10 cellular contexts compared by ENCODE assay signal in genomic region chr4:114378306-114378903, GRCh38.
A peak's percentile ranks its signal among the peaks of the same experiment; 100 is the strongest.
DNase-seq lines count a peak whose midpoint lies in the region; ATAC-seq and TF ChIP-seq lines count a peak whose summit lies in the region.
"Had no signal": no experiment of that assay in that cellular context is flagged by ENCODE, and none has a peak within 500 bp of the region (broad histone marks: within the 10 kb centered on the region; RNA-seq: fewer than 3 reads in every experiment).

No MANE protein-coding gene starts in this region.

- TF ChIP-seq RAD21 in IMR-90 (IDR thresholded peaks at IDR 0.05; ENCODE audit: low read length): peak; percentile 91

- H3K4me1 ChIP-seq in BE2C: no peaks in the 10 kb centered on the region
- H3K4me1 ChIP-seq in IMR-90 (ENCODE audit: control insufficient read depth, insufficient read depth, low read length): peaks cover 4% of the 10 kb centered on the region; the same call in 1 of the 2 replicates

- no peak overlapping the region for H2BK20ac ChIP-seq in IMR-90 (ENCODE audit: low read depth, low read length)

- no peak overlapping the region for H2AK5ac ChIP-seq in IMR-90 (ENCODE audit: low read depth, low read length)

- TF ChIP-seq CTCF in BE2C (IDR thresholded peaks at IDR 0.05; ENCODE audit: low read depth, low read length): peak; percentile 19; the same call in 1 of the 2 replicates
- peak; percentile 86 for TF ChIP-seq CTCF in IMR-90 (conservative IDR thresholded peaks at IDR 0.05; ENCODE audit: low read depth, low read length)
- TF ChIP-seq CTCF in brain (conservative IDR thresholded peaks at IDR 0.05): peak; percentile 69 to 72

- no peaks in the 10 kb centered on the region for H3K4me1 Mint-ChIP-seq in brain

- no peaks in the 10 kb centered on the region for H3K9me3 ChIP-seq in BE2C
- no peaks in the 10 kb centered on the region for H3K9me3 ChIP-seq in IMR-90 (ENCODE audit: control insufficient read depth, insufficient read depth, low read length)
- H3K9me3 ChIP-seq: thoracic aorta had no signal

- no peak overlapping the region for H3K4me3 Mint-ChIP-seq in brain
- H3K4me3 Mint-ChIP-seq: activated naive CD8-positive, alpha-beta T cell had no signal

- H3K56ac ChIP-seq in IMR-90 (ENCODE audit: extremely low read depth, insufficient read depth, low read length): no peak overlapping the region

- intact Hi-C loops in IMR-90 (cut with micrococcal nuclease): loop anchor here (1.0 to 10.0 kb wide), 4 partner anchors 401 to 598 kb away; no protein-coding TSS in a partner anchor

- TF ChIP-seq POLR2A in IMR-90 (IDR thresholded peaks at IDR 0.05; ENCODE audit: low read depth, low read length): no peak

- peaks cover 4% of the 10 kb centered on the region for H3K27me3 Mint-ChIP-seq in brain

- H2BK120ac ChIP-seq in IMR-90 (ENCODE audit: low read depth, low read length): no peak overlapping the region

- H2AK9ac ChIP-seq in IMR-90 (replicated peaks; ENCODE audit: low read depth, low read length, poor library complexity): no peak overlapping the region

- no peak overlapping the region for H3K27ac ChIP-seq in IMR-90 (ENCODE audit: insufficient read depth, low read length)
- H3K27ac ChIP-seq: thoracic aorta had no signal

- peak; percentile 77 for ATAC-seq in IMR-90 (ENCODE audit: low read depth)
- no peak for ATAC-seq in HG03354 (IDR thresholded peaks at IDR 0.05; ENCODE audit: poor library complexity, severe bottlenecking, unreplicated experiment)
- ATAC-seq in GM21737 (IDR thresholded peaks at IDR 0.05; ENCODE audit: unreplicated experiment): no peak

- no peak overlapping the region for H3K23ac ChIP-seq in IMR-90 (ENCODE audit: low read depth, low read length)

- H4K5ac ChIP-seq in IMR-90 (ENCODE audit: low read depth, low read length): no peak overlapping the region

- no CpG with 5 or more reads among the region's 4 CpGs for WGBS in IMR-90 (ENCODE audit: extremely low coverage in 2 of 2, insufficient read length in 1 of 2), 2 experiments

- H3K4me2 ChIP-seq in IMR-90 (ENCODE audit: low read depth, low read length): no peak overlapping the region

- H3K18ac ChIP-seq in IMR-90 (ENCODE audit: low read depth, low read length): no peak overlapping the region

- DNase-seq in BE2C: no peak
- DNase-seq in IMR-90: peak; percentile 65
- DNase-seq in kidney tubule cell (ENCODE audit: low spot score): peak; percentile 56
- DNase-seq in stimulated activated naive CD4-positive, alpha-beta T cell (lab: John Stamatoyannopoulos, UW): no peak
- DNase-seq in activated CD8-positive, alpha-beta memory T cell treated with anti-CD3 and anti-CD28 coated beads, Interleukin-2, amount 50 U/mL, for 48 hours: no peak

- H3K36me3 ChIP-seq in BE2C: no peaks in the 10 kb centered on the region
- H3K36me3 ChIP-seq in IMR-90 (ENCODE audit: control insufficient read depth, insufficient read depth, low read length): no peaks in the 10 kb centered on the region
- H3K36me3 ChIP-seq: thoracic aorta had no signal

- H3K79me1 ChIP-seq in IMR-90 (ENCODE audit: low read depth in 1 of 2, low read length in 2 of 2): no peaks in the 10 kb centered on the region

- H3K27me3 ChIP-seq in BE2C (no peaks in the 10 kb centered on the region), IMR-90 (ENCODE audit: control insufficient read depth, insufficient read depth, low read length) (no peaks in the 10 kb centered on the region)

- peaks cover 12% of the 10 kb centered on the region for H3K9me1 ChIP-seq in IMR-90 (ENCODE audit: insufficient read depth, low read length)

- H4K8ac ChIP-seq in IMR-90 (ENCODE audit: low read depth in 2 of 2, low read length in 2 of 2): peak overlapping the region in 1 of 2 experiments; percentile 37; a peak in 1 of 4 replicates

- H3K27ac Mint-ChIP-seq in brain: no peak overlapping the region
- H3K27ac Mint-ChIP-seq: activated naive CD8-positive, alpha-beta T cell had no signal

- H4K20me1 ChIP-seq in IMR-90 (ENCODE audit: insufficient read depth, low read length): no peaks in the 10 kb centered on the region

- no peak overlapping the region for H3K4ac ChIP-seq in IMR-90 (ENCODE audit: low read depth, low read length)

- H3K14ac ChIP-seq in IMR-90 (replicated peaks; ENCODE audit: low read depth, low read length): no peak overlapping the region

- H4K91ac ChIP-seq in IMR-90 (ENCODE audit: insufficient read depth, low read depth, low read length): no peak overlapping the region

- H3K36me3 Mint-ChIP-seq in brain: no peaks in the 10 kb centered on the region
- H3K36me3 Mint-ChIP-seq: activated naive CD8-positive, alpha-beta T cell had no signal

- no peak overlapping the region for H2BK5ac ChIP-seq in IMR-90 (ENCODE audit: low read depth, low read length, poor library complexity, severe bottlenecking)

- H3K9me3 Mint-ChIP-seq in brain: no peaks in the 10 kb centered on the region

- dilution Hi-C loops in IMR-90 (cut with HindIII; ENCODE audit: low sequenced_read_pairs, unreplicated experiment): no loop called here

- CTCF ChIA-PET in IMR-90 (lab: Yijun Ruan, JAX): interaction anchor here (0.5 to 2.0 kb wide), 11 partner anchors 12 to 995 kb away, joined by 3 to 7 read pairs (median 3); partner anchors contain the start of gene ARSJ

- H2BK15ac ChIP-seq in IMR-90 (ENCODE audit: low read depth, low read length): no peak overlapping the region

- H2AFZ ChIP-seq in IMR-90 (replicated peaks; ENCODE audit: low read length, poor library complexity): no peak overlapping the region

- POLR2A ChIA-PET in IMR-90 (lab: Charles Lee; ENCODE audit: unreplicated experiment): no interaction called here

- BruUV-seq in IMR-90 (replicated peaks; lab: Mats Ljungman, UMichigan): no TSS peak

- H3K4me3 ChIP-seq in BE2C (ENCODE audit: low read depth, low read length) (no peak overlapping the region), IMR-90 (ENCODE audit: insufficient read depth, low read depth, low read length) (no peak overlapping the region)
- H3K4me3 ChIP-seq: thoracic aorta had no signal

- in situ Hi-C loops in IMR-90 (cut with MboI; ENCODE audit: low sequenced_read_pairs): loop anchor here (25.0 kb wide), 1 partner anchor 1091 kb away; no protein-coding TSS in a partner anchor

- H3K9ac ChIP-seq in IMR-90 (ENCODE audit: low read depth, low read length): no peak overlapping the region

TF ChIP-seq in IMR-90, 13 proteins besides CTCF, POLR2A, EP300 and RAD21:
- TF ChIP-seq SMC3 (IDR thresholded peaks at IDR 0.05; ENCODE audit: low read depth, low read length) (peak; percentile 94), MAZ (IDR thresholded peaks at IDR 0.05; ENCODE audit: borderline replicate concordance, low read depth, low read length) (no peak)

Comparison
In these comparisons a context has a peak if more than half of its experiments do, and no peak if none do; other contexts are left out.
1. DNase-seq: peak in IMR-90 (single experiment) and kidney tubule cell (single experiment); none in BE2C (single experiment), stimulated activated naive CD4-positive, alpha-beta T cell (0 of 6) and activated CD8-positive, alpha-beta memory T cell treated with anti-CD3 and anti-CD28 coated beads, Interleukin-2, amount 50 U/mL, for 48 hours (single experiment).
2. CTCF ChIP-seq: peak in every context shown above with its lines; median percentile 86 in IMR-90; 70 in brain; 19 in BE2C.